ENCODE assay signal across 1 cellular context in genomic region chr10:86301431-86301830, GRCh38.
TF ChIP-seq lines count a peak whose summit lies in the region.

No MANE protein-coding gene starts in this region.

TF ChIP-seq in SK-N-SH, 30 proteins besides CTCF, POLR2A, EP300 and RAD21 (continued from another document):
- no peak for TF ChIP-seq REST (IDR thresholded peaks at IDR 0.05; ENCODE audit: low read depth, low read length)
TF ChIP-seq in SK-N-SH: peak in this region for 1.
